Comparison of ENCODE assay signal across 15 cellular contexts in the genomic region with DNA sequence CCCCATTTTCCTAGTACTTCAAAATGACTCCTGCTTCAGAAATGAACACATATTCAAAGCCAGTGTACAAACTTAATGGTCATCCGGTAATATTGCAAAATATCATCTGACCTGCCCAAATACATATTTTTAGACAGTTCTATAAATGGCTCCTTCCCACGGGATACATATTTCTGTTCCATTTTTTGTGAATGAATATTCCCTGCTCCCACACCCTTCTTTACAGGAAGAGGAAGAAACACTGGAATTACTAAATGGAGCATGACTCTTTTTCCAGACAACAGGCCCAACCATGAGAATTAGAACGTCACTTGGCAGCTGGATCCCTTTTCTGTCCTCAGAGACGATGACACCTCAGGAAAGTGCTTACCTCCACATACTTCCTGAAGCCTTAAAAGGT. TPM values are rescaled to one million over a fixed set of nuclear protein-coding genes. Genes with fewer than 3 reads are reported as not detected.
DNase-seq lines count a peak whose midpoint lies in the region; ATAC-seq, FAIRE-seq and TF ChIP-seq lines count a peak whose summit lies in the region.
"Had no signal": no experiment of that assay in that cellular context is flagged by ENCODE, and none has a peak within 500 bp of the region (broad histone marks: within the 10 kb centered on the region; RNA-seq: fewer than 3 reads in every experiment).

No MANE protein-coding gene starts in this region.

- no peak overlapping the region for H2AK5ac ChIP-seq in mesenchymal stem cell (ENCODE audit: low read length, severe bottlenecking)

- H2AFZ ChIP-seq in SK-N-SH (ENCODE audit: low read depth) (peak overlapping the region; percentile 77), endothelial cell of umbilical vein (ENCODE audit: low read depth, low read length) (peak overlapping the region; percentile 48), mesenchymal stem cell (ENCODE audit: low read depth, low read length) (no peak overlapping the region)

- no peak overlapping the region for H3K27ac Mint-ChIP-seq in Calu3 (ENCODE audit: unreplicated experiment)
- H3K27ac Mint-ChIP-seq in activated CD8-positive, alpha-beta memory T cell treated with anti-CD3 and anti-CD28 coated beads, Interleukin-2, amount 10 ng/mL, durations not matched to agents 7 days and 5 days: no peak overlapping the region

- no peak; the same call in 2 of the 3 replicates for ATAC-seq in SK-N-SH treated with all-trans-retinoic acid at 6 μM for 48 hours
- ATAC-seq in aorta (ENCODE audit: low FRiP score): peak; percentile 93
- ATAC-seq in GM19455 (IDR thresholded peaks at IDR 0.05; ENCODE audit: unreplicated experiment): no peak
- ATAC-seq in activated CD8-positive, alpha-beta memory T cell treated with anti-CD3 and anti-CD28 coated beads, Interleukin-2, amount 10 ng/mL, durations not matched to agents 7 days and 5 days: no peak

- intact Hi-C loops in endothelial cell of umbilical vein (cut with micrococcal nuclease) (no loop called here), aorta (cut with DNase I) (loop anchor here (2.0 to 5.0 kb wide), 3 partner anchors 26 to 40 kb away; a partner anchor contains a TSS), Calu3 (cut with micrococcal nuclease; ENCODE audit: unreplicated experiment) (no loop called here)

- H4K91ac ChIP-seq in mesenchymal stem cell (ENCODE audit: low read length): no peak overlapping the region

- H2BK5ac ChIP-seq in mesenchymal stem cell (ENCODE audit: low read depth, low read length, poor library complexity, severe bottlenecking): no peak overlapping the region

- H3K4me3 Mint-ChIP-seq in Calu3 (ENCODE audit: low read depth, unreplicated experiment): no peak overlapping the region
- no peak overlapping the region for H3K4me3 Mint-ChIP-seq in activated CD8-positive, alpha-beta memory T cell treated with anti-CD3 and anti-CD28 coated beads, Interleukin-2, amount 10 ng/mL, durations not matched to agents 7 days and 5 days

- H3K23ac ChIP-seq in mesenchymal stem cell (ENCODE audit: low read length in 2 of 2): no peak overlapping the region

- H2BK12ac ChIP-seq in mesenchymal stem cell (ENCODE audit: low read length in 2 of 2): no peak overlapping the region

- no peak overlapping the region for H3K18ac ChIP-seq in mesenchymal stem cell (ENCODE audit: low read depth in 1 of 2, low read length in 2 of 2)

- 49% methylated on average over 4 of the region's 4 CpGs for WGBS in SK-N-SH (ENCODE audit: low lambda C conversion rate)
- 72% methylated on average over 4 of the region's 4 CpGs for WGBS in mesenchymal stem cell
- 3 to 6% methylated on average over 4 of the region's 4 CpGs for WGBS in aorta, 2 donors

- no peaks in the 10 kb centered on the region for H3K9me3 Mint-ChIP-seq in Calu3 (ENCODE audit: low read depth, unreplicated experiment)
- H3K9me3 Mint-ChIP-seq in activated CD8-positive, alpha-beta memory T cell treated with anti-CD3 and anti-CD28 coated beads, Interleukin-2, amount 10 ng/mL, durations not matched to agents 7 days and 5 days (ENCODE audit: low read depth): peaks cover 7% of the 10 kb centered on the region

- no peak for TF ChIP-seq CTCF in SK-N-SH (IDR thresholded peaks at IDR 0.05)
- no peak for TF ChIP-seq CTCF in endothelial cell of umbilical vein (IDR thresholded peaks at IDR 0.05; ENCODE audit: extremely low read depth in 1 of 2, insufficient read depth in 1 of 2, low read depth in 1 of 2, low read length in 2 of 2)
- no peak for TF ChIP-seq CTCF in Calu3 (IDR thresholded peaks at IDR 0.05; ENCODE audit: unreplicated experiment)

- H3K36me3 ChIP-seq in SK-N-SH (replicated peaks in 1 of 2; ENCODE audit: control insufficient read depth in 1 of 2, insufficient read depth in 2 of 2, low read length in 1 of 2): no peaks in the 10 kb centered on the region
- no peaks in the 10 kb centered on the region for H3K36me3 ChIP-seq in endothelial cell of umbilical vein (ENCODE audit: control insufficient read depth in 2 of 2, extremely low read depth in 1 of 2, insufficient read depth in 2 of 2, low read length in 2 of 2)
- H3K36me3 ChIP-seq in mesenchymal stem cell (ENCODE audit: control insufficient read depth in 1 of 2, insufficient read depth in 2 of 2, low read depth in 1 of 2, low read length in 2 of 2): no peaks in the 10 kb centered on the region
- no peaks in the 10 kb centered on the region for H3K36me3 ChIP-seq in aorta (ENCODE audit: control insufficient read depth in 1 of 2, insufficient read depth in 2 of 2, low read length in 1 of 2)
- H3K36me3 ChIP-seq: BLaER1, HAP-1, Peyer's patch had no signal

- H3K27me3 Mint-ChIP-seq in Calu3 (ENCODE audit: unreplicated experiment): no peaks in the 10 kb centered on the region
- H3K27me3 Mint-ChIP-seq in activated CD8-positive, alpha-beta memory T cell treated with anti-CD3 and anti-CD28 coated beads, Interleukin-2, amount 10 ng/mL, durations not matched to agents 7 days and 5 days: no peaks in the 10 kb centered on the region

- H3K36me3 Mint-ChIP-seq in Calu3 (ENCODE audit: insufficient read depth, unreplicated experiment): no peaks in the 10 kb centered on the region
- H3K36me3 Mint-ChIP-seq in activated CD8-positive, alpha-beta memory T cell treated with anti-CD3 and anti-CD28 coated beads, Interleukin-2, amount 10 ng/mL, durations not matched to agents 7 days and 5 days: peaks cover 12% of the 10 kb centered on the region

- FAIRE-seq in endothelial cell of umbilical vein (lab: Jason Lieb, UNC): no peak
- FAIRE-seq: GM18507 had no signal

- H3K4ac ChIP-seq in mesenchymal stem cell (ENCODE audit: low read depth in 1 of 2, low read length in 2 of 2): no peak overlapping the region

- H3K79me2 ChIP-seq in SK-N-SH (ENCODE audit: insufficient read depth): no peaks in the 10 kb centered on the region
- no peaks in the 10 kb centered on the region for H3K79me2 ChIP-seq in endothelial cell of umbilical vein (ENCODE audit: control insufficient read depth, insufficient read depth, low read length)

- TF ChIP-seq RAD21 in SK-N-SH (IDR thresholded peaks at IDR 0.05; ENCODE audit: low read length): no peak

- no peaks in the 10 kb centered on the region for H3K79me1 ChIP-seq in mesenchymal stem cell (replicated peaks; ENCODE audit: low read length, poor library complexity, severe bottlenecking)

- H3K27ac ChIP-seq in SK-N-SH (ENCODE audit: low read depth in 2 of 2, low read length in 1 of 2): peak overlapping the region in 1 of 2 experiments; percentile 74; a peak in 3 of 4 replicates
- no peak overlapping the region for H3K27ac ChIP-seq in endothelial cell of umbilical vein (ENCODE audit: insufficient read depth, low read depth, low read length)
- H3K27ac ChIP-seq in mesenchymal stem cell (ENCODE audit: low read length, poor library complexity, severe bottlenecking): no peak overlapping the region
- peak overlapping the region; percentile 42 to 57 for H3K27ac ChIP-seq in aorta (ENCODE audit: low read depth in 1 of 2, low read length in 2 of 2)
- H3K27ac ChIP-seq: BLaER1 had no signal

- H3K9ac ChIP-seq in SK-N-SH (peak overlapping the region; percentile 0; the same call in 1 of the 2 replicates), endothelial cell of umbilical vein (replicated peaks; ENCODE audit: extremely low read depth, insufficient read depth, low read length) (no peak overlapping the region), mesenchymal stem cell (ENCODE audit: low read length) (peak overlapping the region; percentile 92)
- H3K9ac ChIP-seq: BLaER1 had no signal

- H2BK120ac ChIP-seq in mesenchymal stem cell (ENCODE audit: low read depth, low read length): no peak overlapping the region

- no peak overlapping the region for H3K14ac ChIP-seq in mesenchymal stem cell (ENCODE audit: low read length in 2 of 2)

- H3K4me2 ChIP-seq in SK-N-SH (no peak overlapping the region), endothelial cell of umbilical vein (ENCODE audit: insufficient read depth, low read length) (peak overlapping the region; percentile 11), mesenchymal stem cell (ENCODE audit: low read length, poor library complexity, severe bottlenecking) (no peak overlapping the region)

- peaks cover 34% of the 10 kb centered on the region for H3F3A ChIP-seq in SK-N-SH (replicated peaks; ENCODE audit: insufficient read depth)

- BruUV-seq in endothelial cell of umbilical vein (replicated peaks; lab: Mats Ljungman, UMichigan): no TSS peak
- no TSS peak for BruUV-seq in Calu3 (replicated peaks; lab: Mats Ljungman, UMichigan)

- POLR2A ChIA-PET in SK-N-SH (lab: Yijun Ruan, JAX) (no interaction called here), endothelial cell of umbilical vein (lab: Charles Lee) (no interaction called here)

- no peaks in the 10 kb centered on the region for H3K9me3 ChIP-seq in SK-N-SH
- no peaks in the 10 kb centered on the region for H3K9me3 ChIP-seq in endothelial cell of umbilical vein (replicated peaks; ENCODE audit: control insufficient read depth, insufficient read depth, low read length)
- H3K9me3 ChIP-seq in mesenchymal stem cell (ENCODE audit: control insufficient read depth, low read length): no peaks in the 10 kb centered on the region
- no peaks in the 10 kb centered on the region for H3K9me3 ChIP-seq in aorta (ENCODE audit: control insufficient read depth, low read length)
- H3K9me3 ChIP-seq: BLaER1, HAP-1, Peyer's patch had no signal

- H4K20me1 ChIP-seq in SK-N-SH (ENCODE audit: insufficient read depth) (no peaks in the 10 kb centered on the region), endothelial cell of umbilical vein (replicated peaks; ENCODE audit: control insufficient read depth, extremely low read depth, insufficient read depth, low read length) (no peaks in the 10 kb centered on the region)
- H4K20me1 ChIP-seq: BLaER1 had no signal

- CTCF ChIA-PET in SK-N-SH (lab: Yijun Ruan, JAX): no interaction called here
- CTCF ChIA-PET in endothelial cell of umbilical vein (lab: Charles Lee): no interaction called here
- CTCF ChIA-PET in Calu3 (lab: Charles Lee): no interaction called here
- CTCF ChIA-PET in activated CD8-positive, alpha-beta memory T cell treated with anti-CD3 and anti-CD28 coated beads, Interleukin-2, amount 10 ng/mL, durations not matched to agents 7 days and 5 days (lab: Charles Lee): no interaction called here

- H3K9me1 ChIP-seq in endothelial cell of umbilical vein (replicated peaks; ENCODE audit: control insufficient read depth, extremely low read depth, insufficient read depth, low read length): no peaks in the 10 kb centered on the region

- no peak overlapping the region for H2BK15ac ChIP-seq in mesenchymal stem cell (ENCODE audit: low read depth, poor library complexity, severe bottlenecking)

- no peaks in the 10 kb centered on the region for H3K9me2 ChIP-seq in SK-N-SH

- H3K4me1 Mint-ChIP-seq in Calu3 (ENCODE audit: low read depth, unreplicated experiment): peaks cover 15% of the 10 kb centered on the region
- peaks cover 5% of the 10 kb centered on the region for H3K4me1 Mint-ChIP-seq in activated CD8-positive, alpha-beta memory T cell treated with anti-CD3 and anti-CD28 coated beads, Interleukin-2, amount 10 ng/mL, durations not matched to agents 7 days and 5 days

- no peak for TF ChIP-seq EP300 in SK-N-SH (IDR thresholded peaks at IDR 0.05; ENCODE audit: borderline replicate concordance in 1 of 2, low read depth in 1 of 2, low read length in 1 of 2)

- DNase-seq in SK-N-SH: no peak
- peak; percentile 36 for DNase-seq in endothelial cell of umbilical vein (ENCODE audit: low read depth, low spot score)
- peak; percentile 10 for DNase-seq in mesenchymal stem cell
- DNase-seq in aorta: peak in 1 of 2 donors; percentile 48
- no peak for DNase-seq in Calu3
- DNase-seq in activated CD8-positive, alpha-beta memory T cell treated with anti-CD3 and anti-CD28 coated beads, Interleukin-2, amount 10 ng/mL, durations not matched to agents 7 days and 5 days: no peak
- DNase-seq: activated CD4-positive, alpha-beta T cell treated with anti-CD3 and anti-CD28 coated beads for 48 hours; Peyer's patch; small intestine; stimulated activated naive CD4-positive, alpha-beta T cell treated with Interleukin-2 at 50 U/mL for 16 hours had no signal

- no peak for TF ChIP-seq POLR2A in endothelial cell of umbilical vein (IDR thresholded peaks at IDR 0.05; ENCODE audit: low read depth, low read length)

- no peak overlapping the region for H4K8ac ChIP-seq in mesenchymal stem cell (ENCODE audit: low read length)

- dilution Hi-C loops in endothelial cell of umbilical vein (cut with MboI; ENCODE audit: extremely low pct_ligation_motif_present, low sequenced_read_pairs): no loop called here

- H3K4me1 ChIP-seq in SK-N-SH (ENCODE audit: control insufficient read depth in 1 of 2, insufficient read depth in 2 of 2, low read depth in 1 of 2, low read length in 1 of 2) (peaks cover 0 to 10% of the 10 kb centered on the region in 2 experiments; a peak in 1 of 4 replicates), endothelial cell of umbilical vein (ENCODE audit: control insufficient read depth, extremely low read depth, insufficient read depth, low read length) (peaks cover 10% of the 10 kb centered on the region), mesenchymal stem cell (ENCODE audit: control insufficient read depth, insufficient read depth, low read depth, low read length) (peaks cover 2% of the 10 kb centered on the region), aorta (ENCODE audit: control insufficient read depth in 1 of 2, insufficient read depth in 2 of 2, low read length in 2 of 2) (peaks cover 8 to 11% of the 10 kb centered on the region in 2 donors)
- H3K4me1 ChIP-seq: HAP-1, Peyer's patch had no signal

- no peak overlapping the region for H3K4me3 ChIP-seq in SK-N-SH (ENCODE audit: low read depth in 2 of 2, low read length in 1 of 2)
- no peak overlapping the region for H3K4me3 ChIP-seq in endothelial cell of umbilical vein (replicated peaks in 1 of 3; ENCODE audit: insufficient read depth in 1 of 3, low read depth in 1 of 3, low read length in 3 of 3)
- H3K4me3 ChIP-seq in mesenchymal stem cell (ENCODE audit: insufficient read depth in 1 of 2, low read depth in 1 of 2, low read length in 2 of 2): no peak overlapping the region
- no peak overlapping the region for H3K4me3 ChIP-seq in aorta (ENCODE audit: low read length in 2 of 2)
- H3K4me3 ChIP-seq: BLaER1, HAP-1, Peyer's patch had no signal

- no peaks in the 10 kb centered on the region for H3K27me3 ChIP-seq in SK-N-SH (ENCODE audit: insufficient read depth)
- no peaks in the 10 kb centered on the region for H3K27me3 ChIP-seq in endothelial cell of umbilical vein (ENCODE audit: control insufficient read depth in 2 of 2, insufficient read depth in 2 of 2, low read length in 2 of 2)
- H3K27me3 ChIP-seq in mesenchymal stem cell (ENCODE audit: control insufficient read depth in 1 of 2, insufficient read depth in 1 of 2, low read length in 2 of 2): no peaks in the 10 kb centered on the region
- no peaks in the 10 kb centered on the region for H3K27me3 ChIP-seq in aorta (ENCODE audit: control insufficient read depth in 1 of 2, insufficient read depth in 2 of 2, low read length in 1 of 2)
- H3K27me3 ChIP-seq: BLaER1, Peyer's patch had no signal

RNA-seq across cellular contexts. Expression of a gene that starts 38.0 kb away (rescaled TPM):
- 4.4 and 5.1 TPM in 2 replicates for polyA plus RNA-seq in SK-N-SH (2012; rRNA removed)
- polyA plus RNA-seq in SK-N-SH (2012; cell fraction: cytosol; rRNA removed): 3.5 TPM in 2 replicates
- polyA plus RNA-seq in SK-N-SH (2012; cell fraction: nucleus; rRNA removed): 13.9 and 16.6 TPM in 2 replicates
- 39.6 and 39.8 TPM in 2 replicates for total RNA-seq in endothelial cell of umbilical vein
- polyA plus RNA-seq in endothelial cell of umbilical vein: 17.1 and 17.8 TPM in 2 replicates
- 13.2 and 15.4 TPM in 2 replicates for polyA plus RNA-seq in endothelial cell of umbilical vein (2011; cell fraction: cytosol; rRNA removed)
- 62.4 and 64.5 TPM in 2 replicates for polyA plus RNA-seq in endothelial cell of umbilical vein (2011; cell fraction: nucleus; rRNA removed)
- polyA plus RNA-seq in endothelial cell of umbilical vein (2012): 19.5 and 22.0 TPM in 2 replicates
- 43.2 and 47.8 TPM in 2 replicates for polyA minus RNA-seq in endothelial cell of umbilical vein
- polyA minus RNA-seq in endothelial cell of umbilical vein (2011; cell fraction: cytosol; rRNA and poly(A)+ RNA removed): 2.6 TPM
- polyA minus RNA-seq in endothelial cell of umbilical vein (2011; cell fraction: nucleus; rRNA and poly(A)+ RNA removed): 139 and 164 TPM in 2 replicates
- polyA plus RNA-seq in mesenchymal stem cell (2013, experiment 1 of 2): 19.3 TPM
- polyA plus RNA-seq in mesenchymal stem cell (2013, experiment 2 of 2): 16.9 TPM
- 100 to 1,000 TPM in 1 of 2 donors, 10 to 100 TPM in 1; 93.3 to 126 TPM for total RNA-seq in aorta
- polyA plus RNA-seq in aorta: 10 to 100 TPM in 1 of 2 donors, 1 to 10 TPM in 1; 3.3 to 15.0 TPM
- total RNA-seq in Calu3 (2022): 17.9 and 26.2 TPM in 2 replicates
- 100 to 1,000 TPM; 125 to 158 TPM for total RNA-seq in activated CD8-positive, alpha-beta memory T cell treated with anti-CD3 and anti-CD28 coated beads, Interleukin-2, amount 10 ng/mL, durations not matched to agents 7 days and 5 days

Comparison
In these comparisons a context has a peak if more than half of its experiments do, and no peak if none do; other contexts are left out.
1. DNase-seq: peak in endothelial cell of umbilical vein (single experiment) and mesenchymal stem cell (single experiment); none in SK-N-SH (single experiment), Calu3 (single experiment) and activated CD8-positive, alpha-beta memory T cell treated with anti-CD3 and anti-CD28 coated beads, Interleukin-2, amount 10 ng/mL, durations not matched to agents 7 days and 5 days (single experiment).
2. H3K27ac ChIP-seq: peak in aorta (2 of 2); none in endothelial cell of umbilical vein (single experiment) and mesenchymal stem cell (single experiment).
3. intact Hi-C loops: an anchor here in aorta (2.0 to 5.0 kb wide); none called in endothelial cell of umbilical vein and Calu3.